8 cellular contexts compared by ENCODE assay signal in the genomic region with DNA sequence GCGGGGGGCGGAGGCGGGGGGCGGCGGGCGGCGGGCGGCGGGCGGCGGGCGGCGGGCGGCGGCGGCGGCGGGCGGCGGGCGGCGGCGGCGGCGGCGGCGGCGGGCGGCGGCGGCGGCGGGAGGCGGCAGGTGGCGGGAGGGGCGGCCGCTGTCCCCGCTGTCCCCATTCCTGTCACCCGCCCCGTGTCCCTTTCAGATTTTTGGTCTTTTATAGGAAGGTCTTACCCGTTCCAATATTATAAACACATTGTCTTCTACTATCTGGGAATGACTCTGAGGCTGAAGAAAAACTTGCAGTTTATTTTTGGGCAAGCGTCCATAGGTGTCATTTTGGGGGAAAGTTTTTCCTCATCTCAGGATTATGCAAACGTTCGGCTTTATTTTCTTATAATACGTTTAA. TPM values are rescaled to one million over a fixed set of nuclear protein-coding genes. Genes with fewer than 3 reads are reported as not detected.
DNase-seq lines count a peak whose midpoint lies in the region; ATAC-seq, FAIRE-seq and TF ChIP-seq lines count a peak whose summit lies in the region.

No MANE protein-coding gene starts in this region.

- no peaks in the 10 kb centered on the region for H3K9me3 ChIP-seq in A673 (ENCODE audit: low read depth, low read length, poor library complexity, severe bottlenecking)
- no peaks in the 10 kb centered on the region for H3K9me3 ChIP-seq in endothelial cell of umbilical vein (replicated peaks; ENCODE audit: control insufficient read depth, insufficient read depth, low read length)
- no peaks in the 10 kb centered on the region for H3K9me3 ChIP-seq in neutrophil

- no peaks in the 10 kb centered on the region for H4K20me1 ChIP-seq in endothelial cell of umbilical vein (replicated peaks; ENCODE audit: control insufficient read depth, extremely low read depth, insufficient read depth, low read length)

- no peak for TF ChIP-seq POLR2A in endothelial cell of umbilical vein (IDR thresholded peaks at IDR 0.05; ENCODE audit: low read depth, low read length)

- POLR2A ChIA-PET in A673 (lab: Charles Lee; ENCODE audit: low non-redundant PET), result no interaction called here
- POLR2A ChIA-PET in RWPE1 (lab: Yijun Ruan, JAX; ENCODE audit: low non-redundant PET), result no interaction called here
- POLR2A ChIA-PET in endothelial cell of umbilical vein (lab: Charles Lee), result no interaction called here

- BruUV-seq in A673 (replicated peaks; lab: Mats Ljungman, UMichigan) (no TSS peak), endothelial cell of umbilical vein (replicated peaks; lab: Mats Ljungman, UMichigan) (no TSS peak)

- H3K9me1 ChIP-seq in endothelial cell of umbilical vein (replicated peaks; ENCODE audit: control insufficient read depth, extremely low read depth, insufficient read depth, low read length), result no peaks in the 10 kb centered on the region

- H3K4me3 ChIP-seq in A673 (ENCODE audit: low read depth, low read length, poor library complexity, severe bottlenecking), result peak overlapping the region; percentile 55
- peak overlapping the region; percentile 59 to 94 (median 90) for H3K4me3 ChIP-seq in endothelial cell of umbilical vein (replicated peaks in 1 of 3; ENCODE audit: insufficient read depth in 1 of 3, low read depth in 1 of 3, low read length in 3 of 3)
- peak overlapping the region; percentile 44 to 46 for H3K4me3 ChIP-seq in neutrophil (ENCODE audit: low read depth in 1 of 2, low read length in 1 of 2)

- H3K36me3 ChIP-seq in A673 (ENCODE audit: insufficient read depth, low read length, poor library complexity, severe bottlenecking), result no peaks in the 10 kb centered on the region
- H3K36me3 ChIP-seq in endothelial cell of umbilical vein (ENCODE audit: control insufficient read depth in 2 of 2, extremely low read depth in 1 of 2, insufficient read depth in 2 of 2, low read length in 2 of 2), result no peaks in the 10 kb centered on the region
- H3K36me3 ChIP-seq in neutrophil, result no peaks in the 10 kb centered on the region

- ATAC-seq in HG03565 (IDR thresholded peaks at IDR 0.05; ENCODE audit: unreplicated experiment), result no peak

- H3K4me1 ChIP-seq in A673 (ENCODE audit: insufficient read depth, low read length, poor library complexity, severe bottlenecking), result no peaks in the 10 kb centered on the region
- H3K4me1 ChIP-seq in endothelial cell of umbilical vein (ENCODE audit: control insufficient read depth, extremely low read depth, insufficient read depth, low read length), result peaks cover 2% of the 10 kb centered on the region
- H3K4me1 ChIP-seq in neutrophil (ENCODE audit: control insufficient read depth in 1 of 2, insufficient read depth in 1 of 2, low read depth in 1 of 2, low read length in 1 of 2), result peaks cover 3 to 8% of the 10 kb centered on the region in 2 experiments

- no peaks in the 10 kb centered on the region for H3K27me3 ChIP-seq in A673 (replicated peaks; ENCODE audit: insufficient read depth, low read depth, low read length, poor library complexity)
- no peaks in the 10 kb centered on the region for H3K27me3 ChIP-seq in endothelial cell of umbilical vein (ENCODE audit: control insufficient read depth in 2 of 2, insufficient read depth in 2 of 2, low read length in 2 of 2)
- peaks cover 5% of the 10 kb centered on the region for H3K27me3 ChIP-seq in neutrophil

- peak; percentile 17 for DNase-seq in A673 (ENCODE audit: low spot score)
- peak; percentile 22 for DNase-seq in GM19239 (ENCODE audit: insufficient read length, low spot score)
- no peak for DNase-seq in RWPE1 (ENCODE audit: low spot score)
- DNase-seq in endothelial cell of umbilical vein (ENCODE audit: low read depth, low spot score), result no peak
- no peak for DNase-seq in NK-92 (lab: John Stamatoyannopoulos, UW; ENCODE audit: unreplicated experiment)
- no peak for DNase-seq in NCI-H524 treated with DMSO at 0.1 percent for 48 hours (lab: John Stamatoyannopoulos, UW)

- TF ChIP-seq CTCF in A673 (conservative IDR thresholded peaks at IDR 0.05; ENCODE audit: low read depth, low read length), result no peak
- no peak for TF ChIP-seq CTCF in RWPE1 (conservative IDR thresholded peaks at IDR 0.05; ENCODE audit: low read depth)
- no peak for TF ChIP-seq CTCF in endothelial cell of umbilical vein (IDR thresholded peaks at IDR 0.05; ENCODE audit: extremely low read depth in 1 of 2, insufficient read depth in 1 of 2, low read depth in 1 of 2, low read length in 2 of 2)
- no peak for TF ChIP-seq CTCF in neutrophil (IDR thresholded peaks at IDR 0.05)

- FAIRE-seq in GM19239 (lab: Jason Lieb, UNC), result no peak
- no peak for FAIRE-seq in endothelial cell of umbilical vein (lab: Jason Lieb, UNC)

- peak overlapping the region; percentile 86 for H2AFZ ChIP-seq in endothelial cell of umbilical vein (ENCODE audit: low read depth, low read length)

- H3K4me2 ChIP-seq in endothelial cell of umbilical vein (ENCODE audit: insufficient read depth, low read length), result peak overlapping the region; percentile 67

- H3K9ac ChIP-seq in endothelial cell of umbilical vein (replicated peaks; ENCODE audit: extremely low read depth, insufficient read depth, low read length), result peak overlapping the region; percentile 90

- CTCF ChIA-PET in A673 (lab: Charles Lee), result no interaction called here
- CTCF ChIA-PET in RWPE1 (lab: Yijun Ruan, JAX), result no interaction called here
- CTCF ChIA-PET in endothelial cell of umbilical vein (lab: Charles Lee), result no interaction called here

- dilution Hi-C loops in endothelial cell of umbilical vein (cut with MboI; ENCODE audit: extremely low pct_ligation_motif_present, low sequenced_read_pairs), result no loop called here

- intact Hi-C loops in A673 (cut with micrococcal nuclease; ENCODE audit: unreplicated experiment) (no loop called here), endothelial cell of umbilical vein (cut with micrococcal nuclease) (loop anchor here (1.0 to 5.0 kb wide), 4 partner anchors 64 to 521 kb away; a partner anchor contains a TSS)

- no peaks in the 10 kb centered on the region for H3K79me2 ChIP-seq in endothelial cell of umbilical vein (ENCODE audit: control insufficient read depth, insufficient read depth, low read length)

- H3K27ac ChIP-seq in A673 (ENCODE audit: low read depth, low read length, poor library complexity, severe bottlenecking) (peak overlapping the region; percentile 61), RWPE1 (peak overlapping the region; percentile 93), endothelial cell of umbilical vein (ENCODE audit: insufficient read depth, low read depth, low read length) (peak overlapping the region; percentile 60), neutrophil (no peak overlapping the region)

TF ChIP-seq in endothelial cell of umbilical vein, 7 proteins besides CTCF, POLR2A, EP300 and RAD21:
- TF ChIP-seq, protein P1, sequence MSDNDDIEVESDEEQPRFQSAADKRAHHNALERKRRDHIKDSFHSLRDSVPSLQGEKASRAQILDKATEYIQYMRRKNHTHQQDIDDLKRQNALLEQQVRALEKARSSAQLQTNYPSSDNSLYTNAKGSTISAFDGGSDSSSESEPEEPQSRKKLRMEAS (IDR thresholded peaks at IDR 0.05; ENCODE audit: insufficient read depth, insufficient read length), result no peak
- TF ChIP-seq MYC (IDR thresholded peaks at IDR 0.05; ENCODE audit: low read depth, low read length) (no peak), FOS (IDR thresholded peaks at IDR 0.05; ENCODE audit: borderline replicate concordance, insufficient read depth, low read length) (no peak), POLR2AphosphoS5 (IDR thresholded peaks at IDR 0.05; ENCODE audit: insufficient read depth, low read depth, low read length) (no peak), EZH2 (IDR thresholded peaks at IDR 0.05; ENCODE audit: borderline replicate concordance, low read depth, low read length, severe bottlenecking) (no peak), JUN (IDR thresholded peaks at IDR 0.05; ENCODE audit: borderline replicate concordance, insufficient read depth, insufficient read length, low read depth) (no peak), GATA2 (IDR thresholded peaks at IDR 0.05; ENCODE audit: insufficient read depth, insufficient read length, low read depth, low read length) (no peak)

RNA-seq across cellular contexts. Expression of a gene that starts 0.5 kb away (rescaled TPM):
- total RNA-seq in A673 (2021) (6.7 and 7.8 TPM in 2 replicates), endothelial cell of umbilical vein (5.5 and 5.6 TPM in 2 replicates)
- 1.4 and 1.8 TPM in 2 replicates for polyA plus RNA-seq in endothelial cell of umbilical vein
- 2.5 and 3.1 TPM in 2 replicates for polyA plus RNA-seq in endothelial cell of umbilical vein (2011; cell fraction: cytosol; rRNA removed)
- polyA plus RNA-seq in endothelial cell of umbilical vein (2011; cell fraction: nucleus; rRNA removed), result 4.2 and 8.0 TPM in 2 replicates
- polyA plus RNA-seq in endothelial cell of umbilical vein (2012), result 1.3 and 2.9 TPM in 2 replicates
- polyA minus RNA-seq in endothelial cell of umbilical vein, result 6.1 and 14.1 TPM in 2 replicates
- 1.5 TPM for polyA minus RNA-seq in endothelial cell of umbilical vein (2011; cell fraction: cytosol; rRNA and poly(A)+ RNA removed)
- polyA minus RNA-seq in endothelial cell of umbilical vein (2011; cell fraction: nucleus; rRNA and poly(A)+ RNA removed), result 5.6 and 6.8 TPM in 2 replicates

RNA-seq across cellular contexts. Expression of a gene that starts 25.2 kb away (rescaled TPM):
- total RNA-seq in A673 (2021), result not detected in 2 replicates
- total RNA-seq in endothelial cell of umbilical vein, result not detected in 2 replicates
- not detected in 2 replicates for polyA plus RNA-seq in endothelial cell of umbilical vein
- not detected in 2 replicates for polyA plus RNA-seq in endothelial cell of umbilical vein (2011; cell fraction: cytosol; rRNA removed)
- polyA plus RNA-seq in endothelial cell of umbilical vein (2011; cell fraction: nucleus; rRNA removed), result not detected in 2 replicates
- not detected in 2 replicates for polyA plus RNA-seq in endothelial cell of umbilical vein (2012)
- polyA minus RNA-seq in endothelial cell of umbilical vein, result not detected in 2 replicates
- polyA minus RNA-seq in endothelial cell of umbilical vein (2011; cell fraction: cytosol; rRNA and poly(A)+ RNA removed), result not detected
- not detected in 2 replicates for polyA minus RNA-seq in endothelial cell of umbilical vein (2011; cell fraction: nucleus; rRNA and poly(A)+ RNA removed)

Comparison
In these comparisons a context has a peak if more than half of its experiments do, and no peak if none do; other contexts are left out.
1. DNase-seq: peak in A673 (single experiment) and GM19239 (single experiment); none in RWPE1 (single experiment), endothelial cell of umbilical vein (single experiment), NK-92 (single experiment) and NCI-H524 treated with DMSO at 0.1 percent for 48 hours (single experiment).
2. Peak in every context shown above with its lines, with median percentiles within 50 percentile points of each other: H3K4me3 ChIP-seq.